Comparison of ENCODE assay signal across 21 cellular contexts in genomic region chr3:31953636-31954035, GRCh38. TPM values are rescaled to one million over a fixed set of nuclear protein-coding genes. Genes with fewer than 3 reads are reported as not detected.
"Had no signal": no experiment of that assay in that cellular context is flagged by ENCODE, and none has a peak within 500 bp of the region (broad histone marks: within the 10 kb centered on the region; RNA-seq: fewer than 3 reads in every experiment).

No MANE protein-coding gene starts in this region.

- ATAC-seq: left cardiac atrium; left ventricle myocardium superior; naive thymus-derived CD8-positive, alpha-beta T cell; stimulated activated naive CD8-positive, alpha-beta T cell treated with anti-CD3 and anti-CD28 coated beads, Interleukin-15, Interleukin-2, amounts not matched to agents 100 U/mL and 50 U/mL, for 24 hours had no signal

- H3K4me3 Mint-ChIP-seq: activated naive CD4-positive, alpha-beta T cell treated with anti-CD3 and anti-CD28 coated beads for 36 hours; activated naive CD8-positive, alpha-beta T cell treated with anti-CD3 and anti-CD28 coated beads, Interleukin-2, amount 10 ng/mL, durations not matched to agents 7 days and 5 days; naive thymus-derived CD8-positive, alpha-beta T cell; neural crest cell; type B pancreatic cell had no signal

- H3K27ac Mint-ChIP-seq: activated naive CD4-positive, alpha-beta T cell treated with anti-CD3 and anti-CD28 coated beads for 36 hours; activated naive CD8-positive, alpha-beta T cell treated with anti-CD3 and anti-CD28 coated beads, Interleukin-2, amount 10 ng/mL, durations not matched to agents 7 days and 5 days; type B pancreatic cell had no signal

- H3K27me3 ChIP-seq: right atrium auricular region, uterus had no signal

- DNase-seq: activated CD4-positive, alpha-beta T cell treated with anti-CD3 and anti-CD28 coated beads for 4 hours; activated CD4-positive, alpha-beta T cell treated with anti-CD3 and anti-CD28 coated beads, Interleukin-2, amount 50 U/mL, for 48 hours; activated CD8-positive, alpha-beta memory T cell treated with anti-CD3 and anti-CD28 coated beads for 24 hours; activated effector memory CD4-positive, alpha-beta T cell treated with Interleukin-2 at 50 U/mL for 16 hours; activated naive CD4-positive, alpha-beta T cell treated with anti-CD3 and anti-CD28 coated beads for 36 hours; activated naive CD8-positive, alpha-beta T cell treated with anti-CD3 and anti-CD28 coated beads, Interleukin-2, amount 10 ng/mL, durations not matched to agents 7 days and 5 days; caudate nucleus; foreskin fibroblast; head of caudate nucleus; hippocampal formation; left cardiac atrium; left ventricle myocardium superior; midbrain; naive thymus-derived CD8-positive, alpha-beta T cell; occipital lobe; stimulated activated naive CD8-positive, alpha-beta T cell treated with anti-CD3 and anti-CD28 coated beads, Interleukin-15, Interleukin-2, amounts not matched to agents 100 U/mL and 50 U/mL, for 24 hours; substantia nigra; uterus had no signal

- H3K27ac ChIP-seq: right atrium auricular region, uterus had no signal

- H3K36me3 ChIP-seq: right atrium auricular region, uterus had no signal

- H3K4me3 ChIP-seq: right atrium auricular region, uterus had no signal

- H3K36me3 Mint-ChIP-seq: activated naive CD8-positive, alpha-beta T cell treated with anti-CD3 and anti-CD28 coated beads, Interleukin-2, amount 10 ng/mL, durations not matched to agents 7 days and 5 days; type B pancreatic cell had no signal

- H3K27me3 Mint-ChIP-seq: type B pancreatic cell had no signal

- H3K4me1 ChIP-seq: uterus had no signal

RNA-seq across cellular contexts. Expression of gene ZNF860, which starts 27.9 kb away (rescaled TPM):
- total RNA-seq: activated naive CD8-positive, alpha-beta T cell treated with anti-CD3 and anti-CD28 coated beads, Interleukin-2, amount 10 ng/mL, durations not matched to agents 7 days and 5 days had no signal
- polyA plus RNA-seq: naive thymus-derived CD8-positive, alpha-beta T cell had no signal
